In genomic region chr10:23534328-23534727, GRCh38 we compare ENCODE assay signal across 16 cellular contexts.
"Had no signal": no experiment of that assay in that cellular context is flagged by ENCODE, and none has a peak within 500 bp of the region (broad histone marks: within the 10 kb centered on the region; RNA-seq: fewer than 3 reads in every experiment).

No MANE protein-coding gene starts in this region.

- H3K36me3 ChIP-seq: gastrocnemius medialis, heart right ventricle, right atrium auricular region, uterus had no signal

- H3K27ac ChIP-seq: gastrocnemius medialis, heart right ventricle, right atrium auricular region, uterus had no signal

- H3K4me3 Mint-ChIP-seq: nephron had no signal

- H3K4me1 ChIP-seq: gastrocnemius medialis, heart right ventricle, right atrium auricular region, uterus had no signal

- ATAC-seq: activated CD4-positive, CD25-positive, alpha-beta regulatory T cell treated with anti-CD3 and anti-CD28 coated beads, Interleukin-2, amount 50 U/mL, for 24 hours; gastrocnemius medialis; heart right ventricle; SK-N-SH treated with all-trans-retinoic acid at 6 μM for 48 hours had no signal

- H3K4me3 ChIP-seq: gastrocnemius medialis, heart right ventricle, right atrium auricular region, uterus had no signal

- DNase-seq: activated effector memory CD4-positive, alpha-beta T cell treated with anti-CD3 and anti-CD28 coated beads, Interleukin-2, amount 50 U/mL, for 16 hours; amniotic stem cell; erythroblast; gastrocnemius medialis; heart right ventricle; mesendoderm; SHP77; stimulated activated CD4-positive, alpha-beta T cell treated with anti-CD3 and anti-CD28 coated beads, Interleukin-4, amount 100 ng/mL, for 4 hours; stimulated activated CD8-positive, alpha-beta memory T cell treated with anti-CD3 and anti-CD28 coated beads, Interleukin-4, amount 100 ng/mL, for 48 hours; stimulated activated naive CD4-positive, alpha-beta T cell treated with Interleukin-2 at 50 U/mL for 16 hours; uterus had no signal

- H3K27ac Mint-ChIP-seq: nephron, progenitor cell of endocrine pancreas had no signal

- H3K9me3 Mint-ChIP-seq: nephron had no signal

- H3K27me3 ChIP-seq: gastrocnemius medialis, right atrium auricular region, uterus had no signal

- H3K9me3 ChIP-seq: gastrocnemius medialis, heart right ventricle, right atrium auricular region, uterus had no signal
